ENCODE assay signal across 15 cellular contexts in genomic region chr9:80885894-80886293, GRCh38.
DNase-seq lines count a peak whose midpoint lies in the region; ATAC-seq and TF ChIP-seq lines count a peak whose summit lies in the region.
"Had no signal": no experiment of that assay in that cellular context is flagged by ENCODE, and none has a peak within 500 bp of the region (broad histone marks: within the 10 kb centered on the region; RNA-seq: fewer than 3 reads in every experiment).

No MANE protein-coding gene starts in this region.

- peak; percentile 46 for TF ChIP-seq CTCF in LNCaP clone FGC (IDR thresholded peaks at IDR 0.05; ENCODE audit: control insufficient read depth, extremely low read depth, insufficient read depth)

- H3K4me3 ChIP-seq in LNCaP clone FGC (ENCODE audit: low read depth, low read length) = no peak overlapping the region
- H3K4me3 ChIP-seq: SJCRH30, upper lobe of left lung had no signal

- H3K27me3 Mint-ChIP-seq in immature natural killer cell (ENCODE audit: low read depth in 3 of 3) = no peaks in the 10 kb centered on the region

- H3K4me1 Mint-ChIP-seq in immature natural killer cell = no peaks in the 10 kb centered on the region

- peak; percentile 0 for DNase-seq in DMS114 treated with DMSO at 0.1 percent for 48 hours (lab: John Stamatoyannopoulos, UW; ENCODE audit: unreplicated experiment)
- DNase-seq in LNCaP clone FGC (ENCODE audit: low read depth) = no peak
- DNase-seq in amniotic epithelial cell (ENCODE audit: low read depth) = peak; percentile 4
- DNase-seq in mucosa of gallbladder (ENCODE audit: low spot score) = peak; percentile 12
- no peak for DNase-seq in KG1 (lab: John Stamatoyannopoulos, UW)
- DNase-seq in immature natural killer cell = no peak
- no peak for DNase-seq in SW 1271 (lab: John Stamatoyannopoulos, UW)
- DNase-seq: activated CD4-positive, alpha-beta T cell treated with anti-CD3 and anti-CD28 coated beads, Interleukin-2, amount 50 U/mL, for 48 hours; DMS79; islet precursor cell; NCI-H1417 treated with DMSO at 0.1 percent for 48 hours; upper lobe of left lung had no signal

- ATAC-seq in GM18861 (IDR thresholded peaks at IDR 0.05; ENCODE audit: unreplicated experiment) = no peak

- peaks cover 0 to 28% (median 3%) of the 10 kb centered on the region in 6 donors for H3K9me3 Mint-ChIP-seq in immature natural killer cell

- H3K4me3 Mint-ChIP-seq in immature natural killer cell = no peak overlapping the region
- H3K4me3 Mint-ChIP-seq: activated naive CD8-positive, alpha-beta T cell had no signal

- no peaks in the 10 kb centered on the region for H3K36me3 Mint-ChIP-seq in immature natural killer cell
- H3K36me3 Mint-ChIP-seq: activated naive CD8-positive, alpha-beta T cell had no signal

- no peak overlapping the region for H3K27ac Mint-ChIP-seq in immature natural killer cell
- H3K27ac Mint-ChIP-seq: activated naive CD8-positive, alpha-beta T cell had no signal

Comparison
In these comparisons a context has a peak if more than half of its experiments do, and no peak if none do; other contexts are left out.
1. DNase-seq: peak in DMS114 treated with DMSO at 0.1 percent for 48 hours (single experiment), amniotic epithelial cell (single experiment) and mucosa of gallbladder (single experiment); none in LNCaP clone FGC (single experiment), KG1 (single experiment), immature natural killer cell (0 of 3) and SW 1271 (0 of 2).